11 cellular contexts compared by ENCODE assay signal in the genomic region with DNA sequence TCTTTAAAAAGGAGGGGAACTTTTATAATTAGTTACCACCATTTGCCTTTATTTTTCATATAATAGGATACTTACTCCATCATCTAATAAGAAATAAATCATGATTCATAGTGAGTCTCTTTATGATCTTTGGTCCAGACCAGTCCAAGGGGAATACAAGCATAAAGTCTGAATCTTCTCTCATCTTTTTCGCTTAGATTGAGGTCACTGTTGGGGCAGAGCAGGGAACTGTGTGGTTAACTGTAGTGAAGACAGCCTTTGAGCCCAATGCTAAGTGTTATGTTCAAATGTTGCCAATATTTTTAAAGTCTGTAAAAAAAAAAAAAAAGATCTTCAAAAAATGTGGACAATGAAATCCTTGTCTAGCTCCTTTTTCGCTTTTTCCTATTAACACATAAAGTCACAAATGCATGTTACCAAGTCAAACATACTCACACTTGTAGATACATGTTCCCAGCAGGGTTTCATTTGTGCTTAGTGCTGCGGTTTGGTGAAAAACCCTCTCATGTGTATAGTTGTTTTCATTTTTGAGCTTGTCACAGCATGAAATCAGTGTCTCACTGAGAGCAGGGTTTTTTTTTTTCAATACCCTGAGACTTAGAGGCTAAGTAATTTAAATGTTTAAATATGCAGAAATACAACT.
DNase-seq lines count a peak whose midpoint lies in the region; ATAC-seq and TF ChIP-seq lines count a peak whose summit lies in the region.
"Had no signal": no experiment of that assay in that cellular context is flagged by ENCODE, and none has a peak within 500 bp of the region (broad histone marks: within the 10 kb centered on the region; RNA-seq: fewer than 3 reads in every experiment).

No MANE protein-coding gene starts in this region.

- no peaks in the 10 kb centered on the region for H3K36me3 Mint-ChIP-seq in activated naive CD8-positive, alpha-beta T cell treated with anti-CD3 and anti-CD28 coated beads for 36 hours
- H3K36me3 Mint-ChIP-seq: naive thymus-derived CD8-positive, alpha-beta T cell had no signal

- H3K27me3 Mint-ChIP-seq in activated naive CD8-positive, alpha-beta T cell treated with anti-CD3 and anti-CD28 coated beads for 36 hours: no peaks in the 10 kb centered on the region
- H3K27me3 Mint-ChIP-seq: activated CD4-positive, alpha-beta T cell treated with anti-CD3 and anti-CD28 coated beads, Interleukin-2, amount 10 ng/mL, durations not matched to agents 24 days and 14 days; B cell; naive thymus-derived CD8-positive, alpha-beta T cell had no signal

- DNase-seq in AG10803 (ENCODE audit: low read depth) (peak; percentile 2), NCI-H146 treated with DMSO at 0.1 percent for 48 hours (lab: John Stamatoyannopoulos, UW; ENCODE audit: unreplicated experiment) (peak; percentile 2), foreskin keratinocyte (peak; percentile 93 to 96), NCI-H128 (lab: John Stamatoyannopoulos, UW; ENCODE audit: unreplicated experiment) (no peak)
- no peak for DNase-seq in activated naive CD8-positive, alpha-beta T cell treated with anti-CD3 and anti-CD28 coated beads for 36 hours
- no peak for DNase-seq in stimulated activated CD4-positive, alpha-beta T cell treated with anti-CD3 and anti-CD28 coated beads, Interleukin-2, amount 100 ng/mL, for 48 hours
- DNase-seq: activated CD4-positive, alpha-beta T cell treated with anti-CD3 and anti-CD28 coated beads, Interleukin-2, amount 10 ng/mL, durations not matched to agents 24 days and 14 days; naive thymus-derived CD8-positive, alpha-beta T cell had no signal

- no peak overlapping the region for H3K4me3 Mint-ChIP-seq in activated naive CD8-positive, alpha-beta T cell treated with anti-CD3 and anti-CD28 coated beads for 36 hours
- H3K4me3 Mint-ChIP-seq: activated CD4-positive, alpha-beta T cell treated with anti-CD3 and anti-CD28 coated beads, Interleukin-2, amount 10 ng/mL, durations not matched to agents 24 days and 14 days; B cell; naive thymus-derived CD8-positive, alpha-beta T cell had no signal

- ATAC-seq in GM21717 (IDR thresholded peaks at IDR 0.05; ENCODE audit: unreplicated experiment) (peak; percentile 94), foreskin keratinocyte (peak; percentile 96), GM21381 (IDR thresholded peaks at IDR 0.05; ENCODE audit: unreplicated experiment) (no peak)
- ATAC-seq: naive thymus-derived CD8-positive, alpha-beta T cell had no signal

- no peaks in the 10 kb centered on the region for H3K27me3 ChIP-seq in foreskin keratinocyte

- H3K27ac ChIP-seq in foreskin keratinocyte: peak overlapping the region; percentile 34

- H3K27ac Mint-ChIP-seq in activated naive CD8-positive, alpha-beta T cell treated with anti-CD3 and anti-CD28 coated beads for 36 hours: no peak overlapping the region
- H3K27ac Mint-ChIP-seq: activated CD4-positive, alpha-beta T cell treated with anti-CD3 and anti-CD28 coated beads, Interleukin-2, amount 10 ng/mL, durations not matched to agents 24 days and 14 days; B cell; naive thymus-derived CD8-positive, alpha-beta T cell had no signal

- no peak for TF ChIP-seq CTCF in AG10803 (conservative IDR thresholded peaks at IDR 0.05; ENCODE audit: low read length)
- no peak for TF ChIP-seq CTCF in foreskin keratinocyte (conservative IDR thresholded peaks at IDR 0.05)

- H3K4me1 ChIP-seq in foreskin keratinocyte: peaks cover 19% of the 10 kb centered on the region

- H3K9me3 Mint-ChIP-seq in activated naive CD8-positive, alpha-beta T cell treated with anti-CD3 and anti-CD28 coated beads for 36 hours: peaks cover 1% of the 10 kb centered on the region
- H3K9me3 Mint-ChIP-seq: activated CD4-positive, alpha-beta T cell treated with anti-CD3 and anti-CD28 coated beads, Interleukin-2, amount 10 ng/mL, durations not matched to agents 24 days and 14 days had no signal

- H3K4me3 ChIP-seq in AG10803 (ENCODE audit: low read length): no peak overlapping the region

- H3K4me1 Mint-ChIP-seq in activated naive CD8-positive, alpha-beta T cell treated with anti-CD3 and anti-CD28 coated beads for 36 hours: no peaks in the 10 kb centered on the region
- H3K4me1 Mint-ChIP-seq: activated CD4-positive, alpha-beta T cell treated with anti-CD3 and anti-CD28 coated beads, Interleukin-2, amount 10 ng/mL, durations not matched to agents 24 days and 14 days; B cell had no signal

Comparison
In these comparisons a context has a peak if more than half of its experiments do, and no peak if none do; other contexts are left out.
1. DNase-seq: peak in AG10803 (single experiment), NCI-H146 treated with DMSO at 0.1 percent for 48 hours (single experiment) and foreskin keratinocyte (2 of 2); none in activated naive CD8-positive, alpha-beta T cell treated with anti-CD3 and anti-CD28 coated beads for 36 hours (single experiment), stimulated activated CD4-positive, alpha-beta T cell treated with anti-CD3 and anti-CD28 coated beads, Interleukin-2, amount 100 ng/mL, for 48 hours (0 of 2) and NCI-H128 (single experiment).